In the genomic region with DNA sequence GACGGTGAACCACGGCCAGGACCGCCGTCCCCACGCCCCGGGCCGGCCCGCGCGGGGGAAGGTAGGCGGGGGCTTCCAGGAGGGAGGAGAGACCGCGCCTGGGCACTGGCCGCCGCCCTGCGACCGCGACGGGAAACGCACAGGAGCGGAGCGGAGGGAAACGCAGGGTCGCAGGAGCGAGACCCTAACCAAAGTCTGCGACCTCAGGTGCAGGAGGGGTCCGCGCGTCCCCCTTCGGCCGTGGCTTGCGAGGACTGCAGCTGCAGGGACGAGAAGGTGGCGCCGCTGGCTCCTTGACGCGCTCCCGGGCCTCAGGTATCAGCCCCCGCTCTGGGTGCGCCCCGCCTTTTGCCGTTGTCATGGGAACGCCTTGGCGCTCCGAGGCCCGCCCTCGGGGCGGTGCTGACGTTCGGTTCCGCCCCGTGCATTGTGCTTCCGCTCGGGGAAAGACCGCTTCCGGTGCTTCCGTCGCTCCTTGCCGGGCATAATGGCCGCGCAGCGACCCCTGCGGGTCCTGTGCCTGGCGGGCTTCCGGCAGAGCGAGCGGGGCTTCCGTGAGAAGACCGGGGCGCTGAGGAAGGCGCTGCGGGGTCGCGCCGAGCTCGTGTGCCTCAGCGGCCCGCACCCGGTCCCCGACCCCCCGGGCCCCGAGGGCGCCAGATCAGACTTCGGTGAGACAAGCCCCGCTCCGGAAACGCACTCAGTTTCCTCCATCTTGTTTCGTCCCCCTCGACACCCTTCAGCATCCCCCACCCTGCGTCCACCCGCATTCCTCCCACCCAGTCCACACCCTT, we compare ENCODE assay signal across 1 cellular context.
A peak's percentile ranks its signal among the peaks of the same experiment; 100 is the strongest.
TF ChIP-seq lines count a peak whose summit lies in the region.

Gene OVCA2 (plus strand): TSS at position 462 of the 794 bp plus-strand sequence. CDS start 26 bp downstream, at position 488.

TF ChIP-seq in HepG2, 621 proteins besides CTCF, POLR2A, EP300 and RAD21 (continued from another document and continues in another):
- no peak for TF ChIP-seq BRF2 (CRISPR knock-in tag; IDR thresholded peaks at IDR 0.05)
- TF ChIP-seq KDM3A (CRISPR knock-in tag; IDR thresholded peaks at IDR 0.05; ENCODE audit: low read depth): peak; percentile 71; the same call in 1 of the 2 replicates
- TF ChIP-seq, protein P1, sequence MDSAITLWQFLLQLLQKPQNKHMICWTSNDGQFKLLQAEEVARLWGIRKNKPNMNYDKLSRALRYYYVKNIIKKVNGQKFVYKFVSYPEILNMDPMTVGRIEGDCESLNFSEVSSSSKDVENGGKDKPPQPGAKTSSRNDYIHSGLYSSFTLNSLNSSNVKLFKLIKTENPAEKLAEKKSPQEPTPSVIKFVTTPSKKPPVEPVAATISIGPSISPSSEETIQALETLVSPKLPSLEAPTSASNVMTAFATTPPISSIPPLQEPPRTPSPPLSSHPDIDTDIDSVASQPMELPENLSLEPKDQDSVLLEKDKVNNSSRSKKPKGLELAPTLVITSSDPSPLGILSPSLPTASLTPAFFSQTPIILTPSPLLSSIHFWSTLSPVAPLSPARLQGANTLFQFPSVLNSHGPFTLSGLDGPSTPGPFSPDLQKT (CRISPR knock-in tag; IDR thresholded peaks at IDR 0.05; ENCODE audit: borderline replicate concordance): no peak; the same call in 1 of the 2 replicates
- peak; percentile 97 for TF ChIP-seq NR2C2 (CRISPR knock-in tag; IDR thresholded peaks at IDR 0.05; ENCODE audit: borderline replicate concordance)
- peak; percentile 66; the same call in 1 of the 2 replicates for TF ChIP-seq DMAP1 (CRISPR knock-in tag; IDR thresholded peaks at IDR 0.05)
- no peak for TF ChIP-seq ZNF33A (CRISPR knock-in tag; IDR thresholded peaks at IDR 0.05; ENCODE audit: borderline replicate concordance)
- peak; percentile 98 for TF ChIP-seq YY1 (IDR thresholded peaks at IDR 0.05; ENCODE audit: insufficient read depth, insufficient replicate concordance, low read depth, low read length)
- peak; percentile 96 for TF ChIP-seq ZSCAN31 (CRISPR knock-in tag; IDR thresholded peaks at IDR 0.05; ENCODE audit: low read depth)
- TF ChIP-seq ZNF891 (CRISPR knock-in tag; IDR thresholded peaks at IDR 0.05): no peak
- no peak for TF ChIP-seq ZNF839 (CRISPR knock-in tag; IDR thresholded peaks at IDR 0.05; ENCODE audit: borderline replicate concordance)
- peak; percentile 93 for TF ChIP-seq THAP11 (CRISPR knock-in tag; IDR thresholded peaks at IDR 0.05)
- TF ChIP-seq ZNF512B (CRISPR knock-in tag; IDR thresholded peaks at IDR 0.05; ENCODE audit: borderline replicate concordance): no peak
- no peak for TF ChIP-seq SOX6 (IDR thresholded peaks at IDR 0.05)
- peak; percentile 62 for TF ChIP-seq SOX6 (CRISPR knock-in tag; IDR thresholded peaks at IDR 0.05)
- TF ChIP-seq ZNF609 (CRISPR knock-in tag; IDR thresholded peaks at IDR 0.05; ENCODE audit: borderline replicate concordance): peak; percentile 42; the same call in 1 of the 2 replicates
- no peak for TF ChIP-seq FOSL1 (CRISPR knock-in tag; IDR thresholded peaks at IDR 0.05; ENCODE audit: borderline replicate concordance)
- no peak for TF ChIP-seq GFI1 (CRISPR knock-in tag; IDR thresholded peaks at IDR 0.05; ENCODE audit: borderline replicate concordance)
- peak; percentile 67; the same call in 1 of the 2 replicates for TF ChIP-seq ZMYM4 (CRISPR knock-in tag; IDR thresholded peaks at IDR 0.05)
- TF ChIP-seq, protein P2, sequence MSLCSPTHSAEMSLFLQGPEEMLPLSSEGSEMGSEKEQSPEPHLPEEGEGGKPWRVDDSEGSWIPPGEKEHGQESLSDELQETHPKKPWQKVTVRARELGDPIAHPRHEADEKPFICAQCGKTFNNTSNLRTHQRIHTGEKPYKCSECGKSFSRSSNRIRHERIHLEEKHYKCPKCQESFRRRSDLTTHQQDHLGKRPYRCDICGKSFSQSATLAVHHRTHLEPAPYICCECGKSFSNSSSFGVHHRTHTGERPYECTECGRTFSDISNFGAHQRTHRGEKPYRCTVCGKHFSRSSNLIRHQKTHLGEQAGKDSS (CRISPR knock-in tag; IDR thresholded peaks at IDR 0.05; ENCODE audit: borderline replicate concordance, low read depth): peak; percentile 38; the same call in 1 of the 2 replicates
- no peak for TF ChIP-seq NBN (conservative IDR thresholded peaks at IDR 0.05)
- TF ChIP-seq ZNF549 (CRISPR knock-in tag; IDR thresholded peaks at IDR 0.05): no peak
- peak; percentile 57; the same call in 1 of the 2 replicates for TF ChIP-seq HIVEP1 (CRISPR knock-in tag; IDR thresholded peaks at IDR 0.05)
- no peak for TF ChIP-seq HDAC6 (IDR thresholded peaks at IDR 0.05; ENCODE audit: low read depth, low read length)
- TF ChIP-seq, protein P3, sequence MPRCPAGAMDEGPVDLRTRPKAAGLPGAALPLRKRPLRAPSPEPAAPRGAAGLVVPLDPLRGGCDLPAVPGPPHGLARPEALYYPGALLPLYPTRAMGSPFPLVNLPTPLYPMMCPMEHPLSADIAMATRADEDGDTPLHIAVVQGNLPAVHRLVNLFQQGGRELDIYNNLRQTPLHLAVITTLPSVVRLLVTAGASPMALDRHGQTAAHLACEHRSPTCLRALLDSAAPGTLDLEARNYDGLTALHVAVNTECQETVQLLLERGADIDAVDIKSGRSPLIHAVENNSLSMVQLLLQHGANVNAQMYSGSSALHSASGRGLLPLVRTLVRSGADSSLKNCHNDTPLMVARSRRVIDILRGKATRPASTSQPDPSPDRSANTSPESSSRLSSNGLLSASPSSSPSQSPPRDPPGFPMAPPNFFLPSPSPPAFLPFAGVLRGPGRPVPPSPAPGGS (CRISPR knock-in tag; IDR thresholded peaks at IDR 0.05): peak; percentile 68
- TF ChIP-seq, protein P4, sequence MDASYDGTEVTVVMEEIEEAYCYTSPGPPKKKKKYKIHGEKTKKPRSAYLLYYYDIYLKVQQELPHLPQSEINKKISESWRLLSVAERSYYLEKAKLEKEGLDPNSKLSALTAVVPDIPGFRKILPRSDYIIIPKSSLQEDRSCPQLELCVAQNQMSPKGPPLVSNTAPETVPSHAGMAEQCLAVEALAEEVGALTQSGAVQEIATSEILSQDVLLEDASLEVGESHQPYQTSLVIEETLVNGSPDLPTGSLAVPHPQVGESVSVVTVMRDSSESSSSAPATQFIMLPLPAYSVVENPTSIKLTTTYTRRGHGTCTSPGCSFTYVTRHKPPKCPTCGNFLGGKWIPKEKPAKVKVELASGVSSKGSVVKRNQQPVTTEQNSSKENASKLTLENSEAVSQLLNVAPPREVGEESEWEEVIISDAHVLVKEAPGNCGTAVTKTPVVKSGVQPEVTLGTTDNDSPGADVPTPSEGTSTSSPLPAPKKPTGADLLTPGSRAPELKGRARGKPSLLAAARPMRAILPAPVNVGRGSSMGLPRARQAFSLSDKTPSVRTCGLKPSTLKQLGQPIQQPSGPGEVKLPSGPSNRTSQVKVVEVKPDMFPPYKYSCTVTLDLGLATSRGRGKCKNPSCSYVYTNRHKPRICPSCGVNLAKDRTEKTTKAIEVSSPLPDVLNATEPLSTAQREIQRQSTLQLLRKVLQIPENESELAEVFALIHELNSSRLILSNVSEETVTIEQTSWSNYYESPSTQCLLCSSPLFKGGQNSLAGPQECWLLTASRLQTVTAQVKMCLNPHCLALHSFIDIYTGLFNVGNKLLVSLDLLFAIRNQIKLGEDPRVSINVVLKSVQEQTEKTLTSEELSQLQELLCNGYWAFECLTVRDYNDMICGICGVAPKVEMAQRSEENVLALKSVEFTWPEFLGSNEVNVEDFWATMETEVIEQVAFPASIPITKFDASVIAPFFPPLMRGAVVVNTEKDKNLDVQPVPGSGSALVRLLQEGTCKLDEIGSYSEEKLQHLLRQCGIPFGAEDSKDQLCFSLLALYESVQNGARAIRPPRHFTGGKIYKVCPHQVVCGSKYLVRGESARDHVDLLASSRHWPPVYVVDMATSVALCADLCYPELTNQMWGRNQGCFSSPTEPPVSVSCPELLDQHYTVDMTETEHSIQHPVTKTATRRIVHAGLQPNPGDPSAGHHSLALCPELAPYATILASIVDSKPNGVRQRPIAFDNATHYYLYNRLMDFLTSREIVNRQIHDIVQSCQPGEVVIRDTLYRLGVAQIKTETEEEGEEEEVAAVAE (CRISPR knock-in tag; IDR thresholded peaks at IDR 0.05; ENCODE audit: borderline replicate concordance): peak; percentile 59; the same call in 1 of the 2 replicates
- TF ChIP-seq, protein P5, sequence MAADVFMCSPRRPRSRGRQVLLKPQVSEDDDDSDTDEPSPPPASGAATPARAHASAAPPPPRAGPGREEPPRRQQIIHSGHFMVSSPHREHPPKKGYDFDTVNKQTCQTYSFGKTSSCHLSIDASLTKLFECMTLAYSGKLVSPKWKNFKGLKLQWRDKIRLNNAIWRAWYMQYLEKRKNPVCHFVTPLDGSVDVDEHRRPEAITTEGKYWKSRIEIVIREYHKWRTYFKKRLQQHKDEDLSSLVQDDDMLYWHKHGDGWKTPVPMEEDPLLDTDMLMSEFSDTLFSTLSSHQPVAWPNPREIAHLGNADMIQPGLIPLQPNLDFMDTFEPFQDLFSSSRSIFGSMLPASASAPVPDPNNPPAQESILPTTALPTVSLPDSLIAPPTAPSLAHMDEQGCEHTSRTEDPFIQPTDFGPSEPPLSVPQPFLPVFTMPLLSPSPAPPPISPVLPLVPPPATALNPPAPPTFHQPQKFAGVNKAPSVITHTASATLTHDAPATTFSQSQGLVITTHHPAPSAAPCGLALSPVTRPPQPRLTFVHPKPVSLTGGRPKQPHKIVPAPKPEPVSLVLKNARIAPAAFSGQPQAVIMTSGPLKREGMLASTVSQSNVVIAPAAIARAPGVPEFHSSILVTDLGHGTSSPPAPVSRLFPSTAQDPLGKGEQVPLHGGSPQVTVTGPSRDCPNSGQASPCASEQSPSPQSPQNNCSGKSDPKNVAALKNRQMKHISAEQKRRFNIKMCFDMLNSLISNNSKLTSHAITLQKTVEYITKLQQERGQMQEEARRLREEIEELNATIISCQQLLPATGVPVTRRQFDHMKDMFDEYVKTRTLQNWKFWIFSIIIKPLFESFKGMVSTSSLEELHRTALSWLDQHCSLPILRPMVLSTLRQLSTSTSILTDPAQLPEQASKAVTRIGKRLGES (CRISPR knock-in tag; IDR thresholded peaks at IDR 0.05; ENCODE audit: borderline replicate concordance): no peak
- peak; percentile 79 for TF ChIP-seq TBX2 (CRISPR knock-in tag; IDR thresholded peaks at IDR 0.05; ENCODE audit: borderline replicate concordance)
